In the genomic region with DNA sequence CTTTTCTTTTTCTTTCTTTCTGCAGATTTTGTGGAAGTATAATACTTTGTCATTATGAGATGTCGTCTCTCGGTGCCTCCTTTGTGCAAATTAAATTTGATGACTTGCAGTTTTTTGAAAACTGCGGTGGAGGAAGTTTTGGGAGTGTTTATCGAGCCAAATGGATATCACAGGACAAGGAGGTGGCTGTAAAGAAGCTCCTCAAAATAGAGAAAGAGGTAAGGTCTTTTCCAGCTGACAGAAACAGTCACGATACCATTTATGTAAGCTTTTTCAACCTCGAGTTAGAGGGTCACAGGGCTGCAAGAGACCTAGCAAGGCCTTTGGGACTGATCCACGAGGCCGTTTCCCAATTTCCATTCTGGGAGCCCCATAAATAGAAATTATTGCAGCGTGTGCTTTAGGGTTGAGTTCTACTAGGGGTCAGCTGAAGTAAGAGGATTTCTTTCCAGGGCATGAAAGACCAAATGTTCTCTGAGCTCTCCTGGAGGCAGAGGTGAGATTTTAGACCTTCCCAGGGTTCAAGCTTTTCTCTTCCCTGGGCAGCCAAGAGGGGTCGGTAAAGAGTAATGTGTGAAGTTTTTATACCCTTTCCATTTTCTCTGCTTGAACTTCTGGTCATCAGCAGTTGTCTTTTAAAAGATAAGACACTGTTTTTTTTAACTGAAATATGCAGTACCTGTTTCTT, we compare ENCODE assay signal across 13 cellular contexts. TPM values are rescaled to one million over a fixed set of nuclear protein-coding genes. Genes with fewer than 3 reads are reported as not detected.
DNase-seq lines count a peak whose midpoint lies in the region; ATAC-seq, FAIRE-seq and TF ChIP-seq lines count a peak whose summit lies in the region.
"Had no signal": no experiment of that assay in that cellular context is flagged by ENCODE, and none has a peak within 500 bp of the region (broad histone marks: within the 10 kb centered on the region; RNA-seq: fewer than 3 reads in every experiment).

No MANE protein-coding gene starts in this region.

- H4K20me1 ChIP-seq in GM23338 (replicated peaks; ENCODE audit: insufficient read depth) (no peaks in the 10 kb centered on the region), keratinocyte (ENCODE audit: control insufficient read depth, extremely low read depth, insufficient read depth, low read length) (peaks cover 4% of the 10 kb centered on the region)

- dilution Hi-C loops in keratinocyte (cut with MboI; ENCODE audit: extremely low pct_ligation_motif_present, low sequenced_read_pairs) = no loop called here

- H3K9me1 ChIP-seq in keratinocyte (ENCODE audit: control insufficient read depth, extremely low read depth, insufficient read depth, low read length) = no peaks in the 10 kb centered on the region

- H3K27me3 Mint-ChIP-seq in GM23338 (ENCODE audit: insufficient read depth, low read depth, poor library complexity) = no peaks in the 10 kb centered on the region

- no peak overlapping the region for H3K27ac ChIP-seq in GM23338 (ENCODE audit: low read depth)
- peak overlapping the region; percentile 45 for H3K27ac ChIP-seq in brain microvascular endothelial cell
- no peak overlapping the region for H3K27ac ChIP-seq in keratinocyte (ENCODE audit: control insufficient read depth, insufficient read depth, low read length)
- peak overlapping the region; percentile 89 for H3K27ac ChIP-seq in subcutaneous abdominal adipose tissue (ENCODE audit: low read depth, low read length)

- H3K36me3 ChIP-seq in GM23338 (ENCODE audit: insufficient read depth) (no peaks in the 10 kb centered on the region), brain microvascular endothelial cell (replicated peaks) (no peaks in the 10 kb centered on the region), keratinocyte (ENCODE audit: control insufficient read depth in 2 of 2, extremely low read depth in 1 of 2, insufficient read depth in 2 of 2, low read length in 2 of 2) (peaks cover 2 to 14% of the 10 kb centered on the region in 2 experiments), subcutaneous abdominal adipose tissue (ENCODE audit: control insufficient read depth in 5 of 5, insufficient read depth in 5 of 5, low read length in 5 of 5) (peaks cover 0 to 9% (median 0%) of the 10 kb centered on the region in 5 donors)
- H3K36me3 ChIP-seq: tibial nerve had no signal

- no peak overlapping the region for H2AFZ ChIP-seq in GM23338
- no peak overlapping the region for H2AFZ ChIP-seq in keratinocyte (ENCODE audit: control insufficient read depth, low read length)

- no peaks in the 10 kb centered on the region for H3F3A ChIP-seq in GM23338 (replicated peaks; ENCODE audit: low read depth)

- peak; percentile 80 for ATAC-seq in GM23338
- ATAC-seq: activated CD8-positive, alpha-beta memory T cell treated with anti-CD3 and anti-CD28 coated beads, Interleukin-2, amount 10 ng/mL, durations not matched to agents 7 days and 5 days had no signal

- H3K4me3 ChIP-seq in GM23338 (no peak overlapping the region), brain microvascular endothelial cell (ENCODE audit: low read depth, low read length) (no peak overlapping the region), keratinocyte (ENCODE audit: control insufficient read depth in 2 of 3, extremely low read depth in 1 of 3, insufficient read depth in 2 of 3, low read depth in 1 of 3, low read length in 3 of 3) (no peak overlapping the region), subcutaneous abdominal adipose tissue (ENCODE audit: low read depth in 1 of 5, low read length in 5 of 5) (peak overlapping the region in 2 of 5 donors; percentile 19 to 22)
- H3K4me3 ChIP-seq: tibial nerve had no signal

- H3K4me3 Mint-ChIP-seq in GM23338 = no peak overlapping the region
- H3K4me3 Mint-ChIP-seq: activated CD8-positive, alpha-beta memory T cell treated with anti-CD3 and anti-CD28 coated beads, Interleukin-2, amount 10 ng/mL, durations not matched to agents 7 days and 5 days had no signal

- H3K27ac Mint-ChIP-seq in GM23338 = peak overlapping the region; percentile 80; the same call in 1 of the 2 replicates
- H3K27ac Mint-ChIP-seq: activated CD8-positive, alpha-beta memory T cell treated with anti-CD3 and anti-CD28 coated beads, Interleukin-2, amount 10 ng/mL, durations not matched to agents 7 days and 5 days had no signal

- no peaks in the 10 kb centered on the region; the same call in 2 of the 3 replicates for H3K9me3 Mint-ChIP-seq in GM23338

- peak; percentile 13 for FAIRE-seq in keratinocyte (lab: Jason Lieb, UNC)

- in situ Hi-C loops in brain microvascular endothelial cell (cut with HindIII; ENCODE audit: low pct_ligation_motif_present, low sequenced_read_pairs) = no loop called here

- TF ChIP-seq CTCF in GM23338 (conservative IDR thresholded peaks at IDR 0.05; ENCODE audit: low read depth in 2 of 2) (peak; percentile 63 to 64), brain microvascular endothelial cell (IDR thresholded peaks at IDR 0.05; ENCODE audit: low read depth, low read length, missing control alignments) (peak; percentile 61), keratinocyte (optimal IDR thresholded peaks at IDR 0.05 in 1 of 3, IDR thresholded peaks at IDR 0.05 in 1 of 3, conservative IDR thresholded peaks at IDR 0.05 in 1 of 3; ENCODE audit: extremely low read depth in 1 of 3, insufficient read depth in 2 of 3, low read length in 3 of 3) (peak; percentile 18 to 21 (median 19))

- H3K36me3 Mint-ChIP-seq in GM23338 (ENCODE audit: low read depth) = no peaks in the 10 kb centered on the region

- H3K9ac ChIP-seq in keratinocyte (ENCODE audit: control insufficient read depth, extremely low read depth, insufficient read depth, low read length) = no peak overlapping the region
- peak overlapping the region in 2 of 5 donors; percentile 20 to 63 for H3K9ac ChIP-seq in subcutaneous abdominal adipose tissue (ENCODE audit: low read length in 5 of 5)

- DNase-seq in GM23338 (ENCODE audit: low spot score) (peak; percentile 50), brain microvascular endothelial cell (no peak), keratinocyte (ENCODE audit: low read depth, low spot score) (no peak), DMS 273 (lab: John Stamatoyannopoulos, UW; ENCODE audit: unreplicated experiment) (no peak), NCI-H2107 (lab: John Stamatoyannopoulos, UW) (no peak)
- no peak for DNase-seq in stimulated activated CD8-positive, alpha-beta memory T cell treated with anti-CD3 and anti-CD28 coated beads, Interleukin-4, amount 100 ng/mL, for 48 hours
- no peak for DNase-seq in activated T-cell treated with anti-CD3 and anti-CD28 coated beads, Interleukin-2, amount 50 U/mL, for 48 hours
- DNase-seq: activated CD8-positive, alpha-beta memory T cell treated with anti-CD3 and anti-CD28 coated beads, Interleukin-2, amount 10 ng/mL, durations not matched to agents 7 days and 5 days; GDM1; NCI-H146; stimulated activated CD4-positive, alpha-beta T cell treated with anti-CD3 and anti-CD28 coated beads, Interleukin-15, amount 100 ng/mL, for 24 hours had no signal

- H3K4me2 ChIP-seq in GM23338 = no peak overlapping the region
- H3K4me2 ChIP-seq in keratinocyte (ENCODE audit: control insufficient read depth, extremely low read depth, insufficient read depth, low read depth, low read length) = no peak overlapping the region

- H3K27me3 ChIP-seq in GM23338 (ENCODE audit: insufficient read depth) (no peaks in the 10 kb centered on the region), brain microvascular endothelial cell (replicated peaks) (no peaks in the 10 kb centered on the region), keratinocyte (ENCODE audit: control insufficient read depth, extremely low read depth, insufficient read depth, low read length) (no peaks in the 10 kb centered on the region), subcutaneous abdominal adipose tissue (ENCODE audit: control insufficient read depth in 5 of 5, insufficient read depth in 4 of 5, low read length in 5 of 5) (no peaks in the 10 kb centered on the region)
- H3K27me3 ChIP-seq: tibial nerve had no signal

- no peaks in the 10 kb centered on the region for H3K9me2 ChIP-seq in GM23338 (ENCODE audit: insufficient read depth)

- H3K4me1 ChIP-seq in GM23338 (ENCODE audit: insufficient read depth) (peaks cover 5% of the 10 kb centered on the region; the same call in 1 of the 2 replicates), keratinocyte (ENCODE audit: control insufficient read depth, extremely low read depth, insufficient read depth, low read length) (peaks cover 25% of the 10 kb centered on the region), subcutaneous abdominal adipose tissue (ENCODE audit: control insufficient read depth in 5 of 5, insufficient read depth in 5 of 5, low read length in 5 of 5) (peaks cover 2 to 44% (median 26%) of the 10 kb centered on the region in 5 donors)

- H3K4me1 Mint-ChIP-seq in GM23338 = peaks cover 23% of the 10 kb centered on the region
- H3K4me1 Mint-ChIP-seq: activated CD8-positive, alpha-beta memory T cell treated with anti-CD3 and anti-CD28 coated beads, Interleukin-2, amount 10 ng/mL, durations not matched to agents 7 days and 5 days had no signal

- H3K79me2 ChIP-seq in GM23338 (replicated peaks; ENCODE audit: insufficient read depth) = no peaks in the 10 kb centered on the region; the same call in 1 of the 2 replicates
- peaks cover 40% of the 10 kb centered on the region for H3K79me2 ChIP-seq in keratinocyte (ENCODE audit: control insufficient read depth, insufficient read depth, low read length)

- no peaks in the 10 kb centered on the region for H3K9me3 ChIP-seq in keratinocyte (ENCODE audit: control insufficient read depth, low read depth, low read length)
- no peaks in the 10 kb centered on the region for H3K9me3 ChIP-seq in subcutaneous abdominal adipose tissue (ENCODE audit: control insufficient read depth in 5 of 5, low read length in 5 of 5)
- H3K9me3 ChIP-seq: tibial nerve had no signal

TF ChIP-seq in GM23338, 12 proteins besides CTCF, POLR2A, EP300 and RAD21:
- no peak for TF ChIP-seq NANOG (IDR thresholded peaks at IDR 0.05; ENCODE audit: borderline replicate concordance)
- no peak for TF ChIP-seq EZH2phosphoT487 (IDR thresholded peaks at IDR 0.05; ENCODE audit: unreplicated experiment)
- TF ChIP-seq POLR2AphosphoS5 (IDR thresholded peaks at IDR 0.05; ENCODE audit: low read depth) = no peak
- TF ChIP-seq ZNF331 (CRISPR knock-in tag; IDR thresholded peaks at IDR 0.05; ENCODE audit: low read depth) = no peak
- no peak for TF ChIP-seq JUNB (IDR thresholded peaks at IDR 0.05; ENCODE audit: unreplicated experiment)

RNA-seq across cellular contexts. Expression of gene MAP3K20, which starts 15.5 kb away (rescaled TPM):
- total RNA-seq in GM23338 (2014; rRNA removed; shearing (Covaris generic)) = 9.6 and 13.7 TPM in 2 replicates
- polyA plus RNA-seq in GM23338 (2016; fragmentation: Nextera tagmentation; extraction: Ambion mirVana) (6.5 and 7.6 TPM in 2 replicates), keratinocyte (23.9 to 31.7 TPM (median 28.1 TPM) in 3 replicates)
- polyA plus RNA-seq in keratinocyte (2011; ENCODE audit: low read depth) = 16.6 TPM
- 18.3 and 35.3 TPM in 2 replicates for polyA plus RNA-seq in keratinocyte (2011; cell fraction: cytosol; rRNA removed)
- polyA plus RNA-seq in keratinocyte (2011; cell fraction: nucleus; rRNA removed) = 21.7 and 21.9 TPM in 2 replicates
- polyA plus RNA-seq in keratinocyte (2012; ENCODE audit: low replicate concordance) = 17.5 and 24.7 TPM in 2 replicates
- 8.5 to 72.1 TPM (median 43.9 TPM) in 3 replicates for polyA minus RNA-seq in keratinocyte
- polyA minus RNA-seq in keratinocyte (2011; cell fraction: cytosol; rRNA and poly(A)+ RNA removed) = 59.5 TPM
- 16.7 and 40.3 TPM in 2 replicates for polyA minus RNA-seq in keratinocyte (2011; cell fraction: nucleus; rRNA and poly(A)+ RNA removed)

Comparison
In these comparisons a context has a peak if more than half of its experiments do, and no peak if none do; other contexts are left out.
1. H3K27ac ChIP-seq: peak in brain microvascular endothelial cell (single experiment) and subcutaneous abdominal adipose tissue (single experiment); none in GM23338 (single experiment) and keratinocyte (single experiment).
2. Peak in every context shown above with its lines, with median percentiles within 50 percentile points of each other: CTCF ChIP-seq.